Comparison of ENCODE assay signal across 8 cellular contexts in genomic region chr4:88007304-88008132, GRCh38. TPM values are rescaled to one million over a fixed set of nuclear protein-coding genes. Genes with fewer than 3 reads are reported as not detected.
DNase-seq lines count a peak whose midpoint lies in the region; ATAC-seq, FAIRE-seq and TF ChIP-seq lines count a peak whose summit lies in the region.

TSS of gene PKD2 (plus strand) at chr4:88007635. CDS start at chr4:88007734, 99 bp downstream.

- no peaks in the 10 kb centered on the region for H3K9me3 ChIP-seq in endothelial cell of umbilical vein (replicated peaks; ENCODE audit: control insufficient read depth, insufficient read depth, low read length)

- H4K20me1 ChIP-seq in endothelial cell of umbilical vein (replicated peaks; ENCODE audit: control insufficient read depth, extremely low read depth, insufficient read depth, low read length): no peaks in the 10 kb centered on the region

- peaks cover 23% of the 10 kb centered on the region for H3K4me1 ChIP-seq in endothelial cell of umbilical vein (ENCODE audit: control insufficient read depth, extremely low read depth, insufficient read depth, low read length)

- peak within 1 kb of the TSS; percentile 93 for H3K9ac ChIP-seq in endothelial cell of umbilical vein (replicated peaks; ENCODE audit: extremely low read depth, insufficient read depth, low read length)

- no peaks in the 10 kb centered on the region for H3K9me1 ChIP-seq in endothelial cell of umbilical vein (replicated peaks; ENCODE audit: control insufficient read depth, extremely low read depth, insufficient read depth, low read length)

- BruUV-seq in endothelial cell of umbilical vein (replicated peaks; lab: Mats Ljungman, UMichigan): no TSS peak

- peak within 1 kb of the TSS; percentile 68 for H3K27ac ChIP-seq in endothelial cell of umbilical vein (ENCODE audit: insufficient read depth, low read depth, low read length)

- CTCF ChIA-PET in endothelial cell of umbilical vein (lab: Charles Lee): interaction anchor here (0.7 to 1.7 kb wide), 2 partner anchors 26 to 155 kb away, joined by 3 to 8 read pairs; no protein-coding TSS in a partner anchor

- peak within 1 kb of the TSS; percentile 66 to 89 (median 88) for H3K4me3 ChIP-seq in endothelial cell of umbilical vein (replicated peaks in 1 of 3; ENCODE audit: insufficient read depth in 1 of 3, low read depth in 1 of 3, low read length in 3 of 3)

- peak within 1 kb of the TSS; percentile 86 for H3K4me2 ChIP-seq in endothelial cell of umbilical vein (ENCODE audit: insufficient read depth, low read length)

- peaks cover 44% of the 10 kb centered on the region for H3K79me2 ChIP-seq in endothelial cell of umbilical vein (ENCODE audit: control insufficient read depth, insufficient read depth, low read length)

- FAIRE-seq in endothelial cell of umbilical vein (lab: Jason Lieb, UNC): peak; percentile 59

- no peaks in the 10 kb centered on the region for H3K36me3 ChIP-seq in endothelial cell of umbilical vein (ENCODE audit: control insufficient read depth in 2 of 2, extremely low read depth in 1 of 2, insufficient read depth in 2 of 2, low read length in 2 of 2)

- peak; percentile 81 for TF ChIP-seq POLR2A in GM19099 (IDR thresholded peaks at IDR 0.05; ENCODE audit: extremely low read depth, insufficient read length, low read depth)
- peak; percentile 82 for TF ChIP-seq POLR2A in endothelial cell of umbilical vein (IDR thresholded peaks at IDR 0.05; ENCODE audit: low read depth, low read length)

- POLR2A ChIA-PET in endothelial cell of umbilical vein (lab: Charles Lee): no interaction called here

- peak; percentile 87 for ATAC-seq in HG03354 (IDR thresholded peaks at IDR 0.05; ENCODE audit: poor library complexity, severe bottlenecking, unreplicated experiment)

- peak; percentile 12 to 89 (median 74) for DNase-seq in C1 segment of cervical spinal cord (lab: John Stamatoyannopoulos, UW)
- peak; percentile 43 for DNase-seq in NOMO-1 treated with dmso at 0.1 percent for 144 hours (lab: John Stamatoyannopoulos, UW; ENCODE audit: unreplicated experiment)
- peak; percentile 71 for DNase-seq in activated CD8-positive, alpha-beta memory T cell treated with anti-CD3 and anti-CD28 coated beads, Interleukin-2, amount 50 U/mL, for 4 hours
- peak; percentile 73 for DNase-seq in endothelial cell of umbilical vein (ENCODE audit: low read depth, low spot score)
- peak; percentile 65 for DNase-seq in middle frontal gyrus (ENCODE audit: extremely low spot score, low spot score)
- peak; percentile 70 to 74 for DNase-seq in stimulated activated CD8-positive, alpha-beta memory T cell treated with anti-CD3 and anti-CD28 coated beads, Interleukin-2, amount 100 ng/mL, for 48 hours (ENCODE audit: low read depth in 2 of 2)

- TF ChIP-seq CTCF in endothelial cell of umbilical vein (IDR thresholded peaks at IDR 0.05; ENCODE audit: extremely low read depth in 1 of 2, insufficient read depth in 1 of 2, low read depth in 1 of 2, low read length in 2 of 2): no peak

- H3K27me3 ChIP-seq in endothelial cell of umbilical vein (ENCODE audit: control insufficient read depth in 2 of 2, insufficient read depth in 2 of 2, low read length in 2 of 2): no peaks in the 10 kb centered on the region

- dilution Hi-C loops in endothelial cell of umbilical vein (cut with MboI; ENCODE audit: extremely low pct_ligation_motif_present, low sequenced_read_pairs): no loop called here

- peak within 1 kb of the TSS; percentile 79 for H2AFZ ChIP-seq in endothelial cell of umbilical vein (ENCODE audit: low read depth, low read length)

- intact Hi-C loops in endothelial cell of umbilical vein (cut with micrococcal nuclease): loop anchor here (1.0 to 5.0 kb wide), 3 partner anchors 11 to 100 kb away; no protein-coding TSS in a partner anchor

TF ChIP-seq in endothelial cell of umbilical vein, 7 proteins besides CTCF, POLR2A, EP300 and RAD21:
- no peak for TF ChIP-seq EZH2 (IDR thresholded peaks at IDR 0.05; ENCODE audit: borderline replicate concordance, low read depth, low read length, severe bottlenecking)
- peak; percentile 75 for TF ChIP-seq POLR2AphosphoS5 (IDR thresholded peaks at IDR 0.05; ENCODE audit: insufficient read depth, low read depth, low read length)
- no peak for TF ChIP-seq MYC (IDR thresholded peaks at IDR 0.05; ENCODE audit: low read depth, low read length)

RNA-seq across cellular contexts. Expression of gene PKD2, which starts in this region (rescaled TPM):
- 27.0 and 33.5 TPM in 2 replicates for total RNA-seq in endothelial cell of umbilical vein
- polyA plus RNA-seq in endothelial cell of umbilical vein: 15.2 and 23.1 TPM in 2 replicates
- 17.7 and 18.4 TPM in 2 replicates for polyA plus RNA-seq in endothelial cell of umbilical vein (2011; cell fraction: cytosol; rRNA removed)
- 114 and 154 TPM in 2 replicates for polyA plus RNA-seq in endothelial cell of umbilical vein (2011; cell fraction: nucleus; rRNA removed)
- polyA plus RNA-seq in endothelial cell of umbilical vein (2012): 19.0 and 19.3 TPM in 2 replicates
- 69.5 and 73.2 TPM in 2 replicates for polyA minus RNA-seq in endothelial cell of umbilical vein
- 4.4 TPM for polyA minus RNA-seq in endothelial cell of umbilical vein (2011; cell fraction: cytosol; rRNA and poly(A)+ RNA removed)
- polyA minus RNA-seq in endothelial cell of umbilical vein (2011; cell fraction: nucleus; rRNA and poly(A)+ RNA removed): 71.2 and 90.9 TPM in 2 replicates

Comparison
In these comparisons a context has a peak if more than half of its experiments do, and no peak if none do; other contexts are left out.
1. Peak in every context shown above with its lines: DNase-seq, ATAC-seq, H3K4me3 ChIP-seq and H3K27ac ChIP-seq.